Comparison of ENCODE assay signal across 1 cellular context in the genomic region with DNA sequence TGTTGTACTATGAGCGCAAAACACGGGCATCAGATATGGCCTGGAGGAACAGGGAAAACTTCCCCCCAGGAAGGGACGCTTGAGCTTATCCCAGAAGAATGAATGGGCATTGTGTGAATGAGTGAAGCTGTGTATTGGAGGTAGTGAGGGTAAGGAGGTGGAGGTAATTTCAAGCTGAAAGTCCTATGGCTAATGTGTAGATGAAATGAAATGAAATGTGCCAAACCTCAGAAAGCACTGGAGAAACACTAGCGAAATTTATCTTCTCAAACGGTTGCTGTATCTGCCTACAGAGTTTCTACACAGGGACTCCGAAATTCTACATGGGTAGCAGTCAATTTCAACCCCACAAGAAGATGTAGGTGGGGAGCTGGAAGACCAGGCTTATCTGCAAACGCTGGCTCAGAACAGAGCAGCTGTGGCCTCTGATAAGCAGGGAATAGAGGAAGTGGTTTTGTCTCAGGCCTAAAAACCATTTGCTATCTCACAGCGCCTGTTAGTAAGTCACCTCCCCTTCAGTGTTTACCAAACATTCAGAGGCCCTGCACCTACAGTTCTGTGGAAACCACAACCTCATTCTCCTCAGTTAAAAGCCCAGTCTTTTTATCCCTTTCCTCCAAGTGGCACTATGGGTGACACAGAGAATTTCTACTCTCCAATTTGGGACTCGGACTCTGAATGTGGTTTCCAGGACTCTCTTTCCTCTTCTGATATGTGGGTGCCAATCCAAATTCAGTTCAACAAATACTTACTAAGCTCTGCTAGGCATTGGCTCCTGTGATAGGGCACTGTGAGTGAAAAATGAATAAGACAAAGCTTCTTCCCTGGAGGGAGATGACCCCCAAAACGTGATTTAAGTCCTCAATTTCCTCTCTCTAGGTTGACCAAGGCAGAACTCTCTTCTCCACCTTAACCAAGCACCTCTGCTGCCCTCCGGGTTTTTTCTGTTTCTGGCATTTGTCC.
TF ChIP-seq lines count a peak whose summit lies in the region.

No MANE protein-coding gene starts in this region.

TF ChIP-seq in GM12878, 131 proteins besides CTCF, POLR2A, EP300 and RAD21 (continues in another document):
- TF ChIP-seq BHLHE40 (IDR thresholded peaks at IDR 0.05; ENCODE audit: borderline replicate concordance in 1 of 2, low read depth in 2 of 2, low read length in 1 of 2) (peak; percentile 35 to 68; a peak in 2 of 4 replicates), YY1 (IDR thresholded peaks at IDR 0.05; ENCODE audit: low read depth, low read length) (0 out of 2 replicates have a peak, but pooled peaks have one; percentile 33), EED (IDR thresholded peaks at IDR 0.05; ENCODE audit: low read depth) (peak; percentile 68; the same call in 1 of the 2 replicates), WRNIP1 (IDR thresholded peaks at IDR 0.05; ENCODE audit: borderline replicate concordance, low read depth, low read length) (no peak), HDAC2 (IDR thresholded peaks at IDR 0.05) (no peak), NFYA (IDR thresholded peaks at IDR 0.05; ENCODE audit: borderline replicate concordance, low read depth, low read length) (no peak), NR2C1 (IDR thresholded peaks at IDR 0.05) (no peak), MYB (IDR thresholded peaks at IDR 0.05; ENCODE audit: borderline replicate concordance, low read depth, low read length) (no peak), GATAD2B (conservative IDR thresholded peaks at IDR 0.05; ENCODE audit: low read depth) (peak; percentile 70; the same call in 1 of the 2 replicates), JUND (IDR thresholded peaks at IDR 0.05; ENCODE audit: low read depth, low read length) (no peak), RB1 (IDR thresholded peaks at IDR 0.05; ENCODE audit: borderline replicate concordance) (0 out of 2 replicates have a peak, but pooled peaks have one; percentile 15), ZNF384 (IDR thresholded peaks at IDR 0.05; ENCODE audit: borderline replicate concordance, low read depth, low read length) (no peak), BCL11A (IDR thresholded peaks at IDR 0.05; ENCODE audit: low read depth, low read length) (peak; percentile 65; the same call in 1 of the 2 replicates), ZNF24 (IDR thresholded peaks at IDR 0.05) (peak; percentile 61; the same call in 1 of the 2 replicates), CREB1 (IDR thresholded peaks at IDR 0.05; ENCODE audit: low read depth) (no peak), LARP7 (IDR thresholded peaks at IDR 0.05) (no peak), SUPT20H (IDR thresholded peaks at IDR 0.05; ENCODE audit: borderline replicate concordance, control insufficient read depth, low read depth, low read length) (no peak), NR2F1 (conservative IDR thresholded peaks at IDR 0.05) (peak; percentile 30; the same call in 1 of the 2 replicates), CEBPB (IDR thresholded peaks at IDR 0.05; ENCODE audit: borderline replicate concordance in 1 of 2, low read depth in 2 of 2, low read length in 2 of 2) (no peak), POLR2AphosphoS5 (IDR thresholded peaks at IDR 0.05; ENCODE audit: low read length) (peak; percentile 86), SREBF2 (IDR thresholded peaks at IDR 0.05; ENCODE audit: low read length) (no peak), CBX3 (IDR thresholded peaks at IDR 0.05; ENCODE audit: borderline replicate concordance, low read depth) (no peak), SMARCA5 (IDR thresholded peaks at IDR 0.05) (peak; percentile 26; the same call in 1 of the 2 replicates), TCF7 (IDR thresholded peaks at IDR 0.05; ENCODE audit: borderline replicate concordance) (no peak), CHD1 (IDR thresholded peaks at IDR 0.05; ENCODE audit: low read depth, low read length) (no peak), NBN (IDR thresholded peaks at IDR 0.05) (peak; percentile 86), NFXL1 (IDR thresholded peaks at IDR 0.05; ENCODE audit: borderline replicate concordance) (no peak), SIN3A (IDR thresholded peaks at IDR 0.05; ENCODE audit: low read depth, low read length) (peak; percentile 51; the same call in 1 of the 2 replicates), SREBF1 (IDR thresholded peaks at IDR 0.05; ENCODE audit: low read length) (no peak)
- TF ChIP-seq, protein P1, sequence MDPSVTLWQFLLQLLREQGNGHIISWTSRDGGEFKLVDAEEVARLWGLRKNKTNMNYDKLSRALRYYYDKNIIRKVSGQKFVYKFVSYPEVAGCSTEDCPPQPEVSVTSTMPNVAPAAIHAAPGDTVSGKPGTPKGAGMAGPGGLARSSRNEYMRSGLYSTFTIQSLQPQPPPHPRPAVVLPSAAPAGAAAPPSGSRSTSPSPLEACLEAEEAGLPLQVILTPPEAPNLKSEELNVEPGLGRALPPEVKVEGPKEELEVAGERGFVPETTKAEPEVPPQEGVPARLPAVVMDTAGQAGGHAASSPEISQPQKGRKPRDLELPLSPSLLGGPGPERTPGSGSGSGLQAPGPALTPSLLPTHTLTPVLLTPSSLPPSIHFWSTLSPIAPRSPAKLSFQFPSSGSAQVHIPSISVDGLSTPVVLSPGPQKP (IDR thresholded peaks at IDR 0.05; ENCODE audit: low read depth, low read length): no peak
- TF ChIP-seq, protein P2, sequence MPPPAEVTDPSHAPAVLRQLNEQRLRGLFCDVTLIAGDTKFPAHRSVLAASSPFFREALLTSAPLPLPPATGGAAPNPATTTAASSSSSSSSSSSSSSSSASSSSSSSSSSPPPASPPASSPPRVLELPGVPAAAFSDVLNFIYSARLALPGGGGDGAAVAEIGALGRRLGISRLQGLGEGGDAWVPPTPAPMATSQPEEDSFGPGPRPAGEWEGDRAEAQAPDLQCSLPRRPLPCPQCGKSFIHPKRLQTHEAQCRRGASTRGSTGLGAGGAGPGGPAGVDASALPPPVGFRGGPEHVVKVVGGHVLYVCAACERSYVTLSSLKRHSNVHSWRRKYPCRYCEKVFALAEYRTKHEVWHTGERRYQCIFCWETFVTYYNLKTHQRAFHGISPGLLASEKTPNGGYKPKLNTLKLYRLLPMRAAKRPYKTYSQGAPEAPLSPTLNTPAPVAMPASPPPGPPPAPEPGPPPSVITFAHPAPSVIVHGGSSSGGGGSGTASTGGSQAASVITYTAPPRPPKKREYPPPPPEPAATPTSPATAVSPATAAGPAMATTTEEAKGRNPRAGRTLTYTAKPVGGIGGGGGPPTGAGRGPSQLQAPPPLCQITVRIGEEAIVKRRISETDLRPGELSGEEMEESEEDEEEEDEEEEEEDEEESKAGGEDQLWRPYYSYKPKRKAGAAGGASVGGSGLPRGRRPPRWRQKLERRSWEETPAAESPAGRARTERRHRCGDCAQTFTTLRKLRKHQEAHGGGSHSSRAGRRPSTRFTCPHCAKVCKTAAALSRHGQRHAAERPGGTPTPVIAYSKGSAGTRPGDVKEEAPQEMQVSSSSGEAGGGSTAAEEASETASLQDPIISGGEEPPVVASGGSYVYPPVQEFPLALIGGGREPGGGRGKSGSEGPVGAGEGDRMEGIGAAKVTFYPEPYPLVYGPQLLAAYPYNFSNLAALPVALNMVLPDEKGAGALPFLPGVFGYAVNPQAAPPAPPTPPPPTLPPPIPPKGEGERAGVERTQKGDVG (CRISPR knock-in tag; IDR thresholded peaks at IDR 0.05): no peak
- TF ChIP-seq, protein P3, sequence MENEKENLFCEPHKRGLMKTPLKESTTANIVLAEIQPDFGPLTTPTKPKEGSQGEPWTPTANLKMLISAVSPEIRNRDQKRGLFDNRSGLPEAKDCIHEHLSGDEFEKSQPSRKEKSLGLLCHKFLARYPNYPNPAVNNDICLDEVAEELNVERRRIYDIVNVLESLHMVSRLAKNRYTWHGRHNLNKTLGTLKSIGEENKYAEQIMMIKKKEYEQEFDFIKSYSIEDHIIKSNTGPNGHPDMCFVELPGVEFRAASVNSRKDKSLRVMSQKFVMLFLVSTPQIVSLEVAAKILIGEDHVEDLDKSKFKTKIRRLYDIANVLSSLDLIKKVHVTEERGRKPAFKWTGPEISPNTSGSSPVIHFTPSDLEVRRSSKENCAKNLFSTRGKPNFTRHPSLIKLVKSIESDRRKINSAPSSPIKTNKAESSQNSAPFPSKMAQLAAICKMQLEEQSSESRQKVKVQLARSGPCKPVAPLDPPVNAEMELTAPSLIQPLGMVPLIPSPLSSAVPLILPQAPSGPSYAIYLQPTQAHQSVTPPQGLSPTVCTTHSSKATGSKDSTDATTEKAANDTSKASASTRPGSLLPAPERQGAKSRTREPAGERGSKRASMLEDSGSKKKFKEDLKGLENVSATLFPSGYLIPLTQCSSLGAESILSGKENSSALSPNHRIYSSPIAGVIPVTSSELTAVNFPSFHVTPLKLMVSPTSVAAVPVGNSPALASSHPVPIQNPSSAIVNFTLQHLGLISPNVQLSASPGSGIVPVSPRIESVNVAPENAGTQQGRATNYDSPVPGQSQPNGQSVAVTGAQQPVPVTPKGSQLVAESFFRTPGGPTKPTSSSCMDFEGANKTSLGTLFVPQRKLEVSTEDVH (IDR thresholded peaks at IDR 0.05; ENCODE audit: low read depth, partially characterized antibody): no peak
- TF ChIP-seq, protein P4, sequence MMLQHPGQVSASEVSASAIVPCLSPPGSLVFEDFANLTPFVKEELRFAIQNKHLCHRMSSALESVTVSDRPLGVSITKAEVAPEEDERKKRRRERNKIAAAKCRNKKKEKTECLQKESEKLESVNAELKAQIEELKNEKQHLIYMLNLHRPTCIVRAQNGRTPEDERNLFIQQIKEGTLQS (IDR thresholded peaks at IDR 0.05; ENCODE audit: borderline replicate concordance, extremely low read depth, low read depth, low read length): no peak
- TF ChIP-seq, protein P5, sequence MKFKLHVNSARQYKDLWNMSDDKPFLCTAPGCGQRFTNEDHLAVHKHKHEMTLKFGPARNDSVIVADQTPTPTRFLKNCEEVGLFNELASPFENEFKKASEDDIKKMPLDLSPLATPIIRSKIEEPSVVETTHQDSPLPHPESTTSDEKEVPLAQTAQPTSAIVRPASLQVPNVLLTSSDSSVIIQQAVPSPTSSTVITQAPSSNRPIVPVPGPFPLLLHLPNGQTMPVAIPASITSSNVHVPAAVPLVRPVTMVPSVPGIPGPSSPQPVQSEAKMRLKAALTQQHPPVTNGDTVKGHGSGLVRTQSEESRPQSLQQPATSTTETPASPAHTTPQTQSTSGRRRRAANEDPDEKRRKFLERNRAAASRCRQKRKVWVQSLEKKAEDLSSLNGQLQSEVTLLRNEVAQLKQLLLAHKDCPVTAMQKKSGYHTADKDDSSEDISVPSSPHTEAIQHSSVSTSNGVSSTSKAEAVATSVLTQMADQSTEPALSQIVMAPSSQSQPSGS (IDR thresholded peaks at IDR 0.05; ENCODE audit: low read length): peak; percentile 42; the same call in 1 of the 2 replicates
- TF ChIP-seq, protein P6, sequence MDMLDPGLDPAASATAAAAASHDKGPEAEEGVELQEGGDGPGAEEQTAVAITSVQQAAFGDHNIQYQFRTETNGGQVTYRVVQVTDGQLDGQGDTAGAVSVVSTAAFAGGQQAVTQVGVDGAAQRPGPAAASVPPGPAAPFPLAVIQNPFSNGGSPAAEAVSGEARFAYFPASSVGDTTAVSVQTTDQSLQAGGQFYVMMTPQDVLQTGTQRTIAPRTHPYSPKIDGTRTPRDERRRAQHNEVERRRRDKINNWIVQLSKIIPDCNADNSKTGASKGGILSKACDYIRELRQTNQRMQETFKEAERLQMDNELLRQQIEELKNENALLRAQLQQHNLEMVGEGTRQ (IDR thresholded peaks at IDR 0.05; ENCODE audit: borderline replicate concordance, low read depth, low read length): no peak
- TF ChIP-seq, protein P7, sequence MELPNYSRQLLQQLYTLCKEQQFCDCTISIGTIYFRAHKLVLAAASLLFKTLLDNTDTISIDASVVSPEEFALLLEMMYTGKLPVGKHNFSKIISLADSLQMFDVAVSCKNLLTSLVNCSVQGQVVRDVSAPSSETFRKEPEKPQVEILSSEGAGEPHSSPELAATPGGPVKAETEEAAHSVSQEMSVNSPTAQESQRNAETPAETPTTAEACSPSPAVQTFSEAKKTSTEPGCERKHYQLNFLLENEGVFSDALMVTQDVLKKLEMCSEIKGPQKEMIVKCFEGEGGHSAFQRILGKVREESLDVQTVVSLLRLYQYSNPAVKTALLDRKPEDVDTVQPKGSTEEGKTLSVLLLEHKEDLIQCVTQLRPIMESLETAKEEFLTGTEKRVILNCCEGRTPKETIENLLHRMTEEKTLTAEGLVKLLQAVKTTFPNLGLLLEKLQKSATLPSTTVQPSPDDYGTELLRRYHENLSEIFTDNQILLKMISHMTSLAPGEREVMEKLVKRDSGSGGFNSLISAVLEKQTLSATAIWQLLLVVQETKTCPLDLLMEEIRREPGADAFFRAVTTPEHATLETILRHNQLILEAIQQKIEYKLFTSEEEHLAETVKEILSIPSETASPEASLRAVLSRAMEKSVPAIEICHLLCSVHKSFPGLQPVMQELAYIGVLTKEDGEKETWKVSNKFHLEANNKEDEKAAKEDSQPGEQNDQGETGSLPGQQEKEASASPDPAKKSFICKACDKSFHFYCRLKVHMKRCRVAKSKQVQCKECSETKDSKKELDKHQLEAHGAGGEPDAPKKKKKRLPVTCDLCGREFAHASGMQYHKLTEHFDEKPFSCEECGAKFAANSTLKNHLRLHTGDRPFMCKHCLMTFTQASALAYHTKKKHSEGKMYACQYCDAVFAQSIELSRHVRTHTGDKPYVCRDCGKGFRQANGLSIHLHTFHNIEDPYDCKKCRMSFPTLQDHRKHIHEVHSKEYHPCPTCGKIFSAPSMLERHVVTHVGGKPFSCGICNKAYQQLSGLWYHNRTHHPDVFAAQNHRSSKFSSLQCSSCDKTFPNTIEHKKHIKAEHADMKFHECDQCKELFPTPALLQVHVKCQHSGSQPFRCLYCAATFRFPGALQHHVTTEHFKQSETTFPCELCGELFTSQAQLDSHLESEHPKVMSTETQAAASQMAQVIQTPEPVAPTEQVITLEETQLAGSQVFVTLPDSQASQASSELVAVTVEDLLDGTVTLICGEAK (IDR thresholded peaks at IDR 0.05; ENCODE audit: borderline replicate concordance): peak; percentile 34; the same call in 1 of the 2 replicates
- TF ChIP-seq, protein P8, sequence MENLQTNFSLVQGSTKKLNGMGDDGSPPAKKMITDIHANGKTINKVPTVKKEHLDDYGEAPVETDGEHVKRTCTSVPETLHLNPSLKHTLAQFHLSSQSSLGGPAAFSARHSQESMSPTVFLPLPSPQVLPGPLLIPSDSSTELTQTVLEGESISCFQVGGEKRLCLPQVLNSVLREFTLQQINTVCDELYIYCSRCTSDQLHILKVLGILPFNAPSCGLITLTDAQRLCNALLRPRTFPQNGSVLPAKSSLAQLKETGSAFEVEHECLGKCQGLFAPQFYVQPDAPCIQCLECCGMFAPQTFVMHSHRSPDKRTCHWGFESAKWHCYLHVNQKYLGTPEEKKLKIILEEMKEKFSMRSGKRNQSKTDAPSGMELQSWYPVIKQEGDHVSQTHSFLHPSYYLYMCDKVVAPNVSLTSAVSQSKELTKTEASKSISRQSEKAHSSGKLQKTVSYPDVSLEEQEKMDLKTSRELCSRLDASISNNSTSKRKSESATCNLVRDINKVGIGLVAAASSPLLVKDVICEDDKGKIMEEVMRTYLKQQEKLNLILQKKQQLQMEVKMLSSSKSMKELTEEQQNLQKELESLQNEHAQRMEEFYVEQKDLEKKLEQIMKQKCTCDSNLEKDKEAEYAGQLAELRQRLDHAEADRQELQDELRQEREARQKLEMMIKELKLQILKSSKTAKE (IDR thresholded peaks at IDR 0.05; ENCODE audit: low read depth, poor library complexity, severe bottlenecking): peak; percentile 77
- TF ChIP-seq, protein P9, sequence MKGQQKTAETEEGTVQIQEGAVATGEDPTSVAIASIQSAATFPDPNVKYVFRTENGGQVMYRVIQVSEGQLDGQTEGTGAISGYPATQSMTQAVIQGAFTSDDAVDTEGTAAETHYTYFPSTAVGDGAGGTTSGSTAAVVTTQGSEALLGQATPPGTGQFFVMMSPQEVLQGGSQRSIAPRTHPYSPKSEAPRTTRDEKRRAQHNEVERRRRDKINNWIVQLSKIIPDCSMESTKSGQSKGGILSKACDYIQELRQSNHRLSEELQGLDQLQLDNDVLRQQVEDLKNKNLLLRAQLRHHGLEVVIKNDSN (IDR thresholded peaks at IDR 0.05; ENCODE audit: borderline replicate concordance, extremely low read length, insufficient read depth, low read depth, low read length): no peak
